ENCODE assay signal across 8 cellular contexts in genomic region chr11:68383976-68384501, GRCh38.
DNase-seq lines count a peak whose midpoint lies in the region; ATAC-seq and TF ChIP-seq lines count a peak whose summit lies in the region.

No MANE protein-coding gene starts in this region.

- intact Hi-C loops in IMR-90 (cut with micrococcal nuclease) (loop anchor here (1.0 to 5.0 kb wide), 5 partner anchors 47 to 177 kb away; partner anchors contain the start of gene C11orf24), right lobe of liver (cut with DNase I) (loop anchor here (10.0 kb wide), 2 partner anchors 69 to 79 kb away; partner anchors contain the start of gene LRP5 (in 1 of the 2))

- dilution Hi-C loops in IMR-90 (cut with HindIII; ENCODE audit: low sequenced_read_pairs, unreplicated experiment), result no loop called here

- BruUV-seq in IMR-90 (replicated peaks; lab: Mats Ljungman, UMichigan), result no TSS peak

- POLR2A ChIA-PET in IMR-90 (lab: Charles Lee; ENCODE audit: unreplicated experiment), result no interaction called here

- 0% methylated on average over 1 of the region's 9 CpGs; no CpG with 5 or more reads in 1 of the 2 experiments for WGBS in IMR-90 (ENCODE audit: extremely low coverage in 2 of 2, insufficient read length in 1 of 2), 2 experiments
- 0% methylated on average over 3 of the region's 9 CpGs for WGBS in right lobe of liver (ENCODE audit: insufficient coverage, low coverage, low lambda C conversion rate, missing lambda C conversion rate)

- H2BK5ac ChIP-seq in IMR-90 (ENCODE audit: low read depth, low read length, poor library complexity, severe bottlenecking), result no peak overlapping the region

- no peak overlapping the region for H3K4me2 ChIP-seq in IMR-90 (ENCODE audit: low read depth, low read length)

- no peak overlapping the region for H2AK5ac ChIP-seq in IMR-90 (ENCODE audit: low read depth, low read length)

- TF ChIP-seq POLR2A in IMR-90 (IDR thresholded peaks at IDR 0.05; ENCODE audit: low read depth, low read length) (no peak), right lobe of liver (IDR thresholded peaks at IDR 0.05) (no peak)

- TF ChIP-seq RAD21 in IMR-90 (IDR thresholded peaks at IDR 0.05; ENCODE audit: low read length), result peak; percentile 88

- H4K91ac ChIP-seq in IMR-90 (ENCODE audit: insufficient read depth, low read depth, low read length), result no peak overlapping the region

- peaks cover 45% of the 10 kb centered on the region for H4K20me1 ChIP-seq in IMR-90 (ENCODE audit: insufficient read depth, low read length)

- DNase-seq in Caki2 (ENCODE audit: low read depth), result peak; percentile 5
- peak; percentile 40 for DNase-seq in IMR-90
- peak; percentile 38 for DNase-seq in activated CD4-positive, alpha-beta T cell treated with anti-CD3 and anti-CD28 coated beads for 1 hour
- peak; percentile 65 for DNase-seq in cerebellar cortex (ENCODE audit: low spot score)
- peak in 2 of 3 donors; percentile 68 to 70 for DNase-seq in right lobe of liver
- DNase-seq in stimulated activated CD8-positive, alpha-beta memory T cell treated with anti-CD3 and anti-CD28 coated beads, Interleukin-15, amount 100 ng/mL, for 24 hours (ENCODE audit: low read depth), result peak; percentile 53
- DNase-seq in foreskin melanocyte, result no peak

- no peak overlapping the region for H2BK15ac ChIP-seq in IMR-90 (ENCODE audit: low read depth, low read length)

- H4K5ac ChIP-seq in IMR-90 (ENCODE audit: low read depth, low read length), result no peak overlapping the region

- no peak overlapping the region for H4K8ac ChIP-seq in IMR-90 (ENCODE audit: low read depth in 2 of 2, low read length in 2 of 2)

- H3K9me1 ChIP-seq in IMR-90 (ENCODE audit: insufficient read depth, low read length), result peaks cover 9% of the 10 kb centered on the region

- no peak overlapping the region for H2BK20ac ChIP-seq in IMR-90 (ENCODE audit: low read depth, low read length)

- no peak overlapping the region for H2BK120ac ChIP-seq in IMR-90 (ENCODE audit: low read depth, low read length)

- H3K23ac ChIP-seq in IMR-90 (ENCODE audit: low read depth, low read length), result no peak overlapping the region

- H3K4me1 ChIP-seq in IMR-90 (ENCODE audit: control insufficient read depth, insufficient read depth, low read length), result peaks cover 20% of the 10 kb centered on the region
- peaks cover 2 to 74% (median 34%) of the 10 kb centered on the region in 4 donors for H3K4me1 ChIP-seq in right lobe of liver

- no peak overlapping the region for H3K14ac ChIP-seq in IMR-90 (replicated peaks; ENCODE audit: low read depth, low read length)

- H2AFZ ChIP-seq in IMR-90 (replicated peaks; ENCODE audit: low read length, poor library complexity), result no peak overlapping the region

- no peak overlapping the region for H3K18ac ChIP-seq in IMR-90 (ENCODE audit: low read depth, low read length)

- CTCF ChIA-PET in IMR-90 (lab: Yijun Ruan, JAX), result interaction anchor here (0.8 to 1.3 kb wide), 3 partner anchors 69 to 127 kb away, joined by 3 to 4 read pairs (median 3); no protein-coding TSS in a partner anchor

- no peak overlapping the region for H3K4ac ChIP-seq in IMR-90 (ENCODE audit: low read depth, low read length)

- H3K27me3 ChIP-seq in IMR-90 (ENCODE audit: control insufficient read depth, insufficient read depth, low read length), result no peaks in the 10 kb centered on the region
- H3K27me3 ChIP-seq in right lobe of liver, result no peaks in the 10 kb centered on the region

- TF ChIP-seq CTCF in IMR-90 (conservative IDR thresholded peaks at IDR 0.05; ENCODE audit: low read depth, low read length) (peak; percentile 88), right lobe of liver (IDR thresholded peaks at IDR 0.05) (peak; percentile 85 to 95 (median 91))

- H2AK9ac ChIP-seq in IMR-90 (replicated peaks; ENCODE audit: low read depth, low read length, poor library complexity), result no peak overlapping the region

- H3K9me3 ChIP-seq in IMR-90 (ENCODE audit: control insufficient read depth, insufficient read depth, low read length) (peaks cover 2% of the 10 kb centered on the region; the same call in 1 of the 2 replicates), right lobe of liver (no peaks in the 10 kb centered on the region)

- H3K56ac ChIP-seq in IMR-90 (ENCODE audit: extremely low read depth, insufficient read depth, low read length), result no peak overlapping the region

- H3K79me1 ChIP-seq in IMR-90 (ENCODE audit: low read depth in 1 of 2, low read length in 2 of 2), result peaks cover 0 to 10% of the 10 kb centered on the region in 2 experiments; a peak in 1 of 4 replicates

- in situ Hi-C loops in Caki2 (cut with HindIII; ENCODE audit: low pct_unique_long_range_greater_than_20kb, low sequenced_read_pairs), result no loop called here
- in situ Hi-C loops in IMR-90 (cut with MboI; ENCODE audit: low sequenced_read_pairs), result loop anchor here (5.0 kb wide), 2 partner anchors 77 to 117 kb away; no protein-coding TSS in a partner anchor

- no peak overlapping the region for H3K9ac ChIP-seq in IMR-90 (ENCODE audit: low read depth, low read length)

- H3K4me3 ChIP-seq in IMR-90 (ENCODE audit: insufficient read depth, low read depth, low read length) (no peak overlapping the region), right lobe of liver (no peak overlapping the region)

- H3K36me3 ChIP-seq in IMR-90 (ENCODE audit: control insufficient read depth, insufficient read depth, low read length), result peaks cover 22% of the 10 kb centered on the region
- H3K36me3 ChIP-seq in right lobe of liver, result peaks cover 0 to 2% (median 0%) of the 10 kb centered on the region in 4 donors

- no peak overlapping the region for H3K27ac ChIP-seq in IMR-90 (ENCODE audit: insufficient read depth, low read length)
- no peak overlapping the region for H3K27ac ChIP-seq in right lobe of liver

- ATAC-seq in IMR-90 (ENCODE audit: low read depth) (peak; percentile 21), right lobe of liver (no peak), HG02759 (IDR thresholded peaks at IDR 0.05; ENCODE audit: unreplicated experiment) (no peak)

TF ChIP-seq in IMR-90, 13 proteins besides CTCF, POLR2A, EP300 and RAD21:
- TF ChIP-seq SMC3 (IDR thresholded peaks at IDR 0.05; ENCODE audit: low read depth, low read length), result peak; percentile 77
- no peak for TF ChIP-seq MXI1 (IDR thresholded peaks at IDR 0.05; ENCODE audit: borderline replicate concordance, low read depth, low read length)
- TF ChIP-seq, protein P1, sequence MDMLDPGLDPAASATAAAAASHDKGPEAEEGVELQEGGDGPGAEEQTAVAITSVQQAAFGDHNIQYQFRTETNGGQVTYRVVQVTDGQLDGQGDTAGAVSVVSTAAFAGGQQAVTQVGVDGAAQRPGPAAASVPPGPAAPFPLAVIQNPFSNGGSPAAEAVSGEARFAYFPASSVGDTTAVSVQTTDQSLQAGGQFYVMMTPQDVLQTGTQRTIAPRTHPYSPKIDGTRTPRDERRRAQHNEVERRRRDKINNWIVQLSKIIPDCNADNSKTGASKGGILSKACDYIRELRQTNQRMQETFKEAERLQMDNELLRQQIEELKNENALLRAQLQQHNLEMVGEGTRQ (IDR thresholded peaks at IDR 0.05; ENCODE audit: low read depth, low read length), result peak; percentile 25; the same call in 1 of the 2 replicates
